33 cellular contexts compared by ENCODE assay signal in genomic region chr1:233088613-233089012, GRCh38.
"Had no signal": no experiment of that assay in that cellular context is flagged by ENCODE, and none has a peak within 500 bp of the region (broad histone marks: within the 10 kb centered on the region; RNA-seq: fewer than 3 reads in every experiment).

No MANE protein-coding gene starts in this region.

- H3K4me3 ChIP-seq: coronary artery had no signal

- H3K4me3 Mint-ChIP-seq: activated CD4-positive, alpha-beta T cell treated with anti-CD3 and anti-CD28 coated beads for 36 hours; activated CD8-positive, alpha-beta T cell treated with anti-CD3 and anti-CD28 coated beads for 36 hours; activated naive CD8-positive, alpha-beta T cell; activated T-cell treated with anti-CD3 and anti-CD28 coated beads, Interleukin-2, amount 50 U/mL, for 4 hours; activated T-helper 17 cell treated with anti-CD3 and anti-CD28 coated beads, Interleukin-2, amount 50 U/mL, for 72 hours; central memory CD8-positive, alpha-beta T cell; effector memory CD8-positive, alpha-beta T cell; T-cell; T-helper 1 cell treated with Interleukin-12 subunit alpha and Interleukin-12 subunit beta and Interleukin-4 antibody, amounts not matched to agents 30 μg/mL and 1 μg/mL, for 36 hours had no signal

- H3K27me3 Mint-ChIP-seq: activated CD4-positive, alpha-beta T cell treated with anti-CD3 and anti-CD28 coated beads for 36 hours; activated CD8-positive, alpha-beta T cell treated with anti-CD3 and anti-CD28 coated beads for 36 hours; activated naive CD8-positive, alpha-beta T cell; activated T-helper 17 cell treated with anti-CD3 and anti-CD28 coated beads, Interleukin-2, amount 50 U/mL, for 72 hours; central memory CD8-positive, alpha-beta T cell; effector memory CD8-positive, alpha-beta T cell; T-cell had no signal

- H3K27me3 ChIP-seq: brain microvascular endothelial cell had no signal

- H3K9me3 Mint-ChIP-seq: activated CD8-positive, alpha-beta T cell treated with anti-CD3 and anti-CD28 coated beads for 36 hours; activated T-cell treated with anti-CD3 and anti-CD28 coated beads, Interleukin-2, amount 50 U/mL, for 4 hours; activated T-helper 17 cell treated with anti-CD3 and anti-CD28 coated beads, Interleukin-2, amount 50 U/mL, for 72 hours; central memory CD8-positive, alpha-beta T cell; effector memory CD8-positive, alpha-beta T cell; T-cell; T-helper 1 cell treated with Interleukin-12 subunit alpha and Interleukin-12 subunit beta and Interleukin-4 antibody, amounts not matched to agents 30 μg/mL and 1 μg/mL, for 36 hours had no signal

- ATAC-seq: activated CD4-positive, alpha-beta T cell treated with anti-CD3 and anti-CD28 coated beads for 36 hours; activated CD8-positive, alpha-beta T cell treated with anti-CD3 and anti-CD28 coated beads for 36 hours; activated T-cell treated with anti-CD3 and anti-CD28 coated beads, Interleukin-2, amount 50 U/mL, for 4 hours; activated T-helper 17 cell treated with anti-CD3 and anti-CD28 coated beads, Interleukin-2, amount 50 U/mL, for 72 hours; effector memory CD8-positive, alpha-beta T cell; T-cell had no signal

- H3K27ac ChIP-seq: brain microvascular endothelial cell, coronary artery, epithelial cell of prostate, WERI-Rb-1 had no signal

- H3K36me3 ChIP-seq: brain microvascular endothelial cell, WERI-Rb-1 had no signal

- FAIRE-seq: astrocyte, endometrium, endothelial cell of umbilical vein, frontal cortex had no signal

- H3K27ac Mint-ChIP-seq: activated CD4-positive, alpha-beta T cell treated with anti-CD3 and anti-CD28 coated beads for 36 hours; activated CD8-positive, alpha-beta T cell treated with anti-CD3 and anti-CD28 coated beads for 36 hours; activated naive CD8-positive, alpha-beta T cell; activated T-helper 17 cell treated with anti-CD3 and anti-CD28 coated beads, Interleukin-2, amount 50 U/mL, for 72 hours; effector memory CD8-positive, alpha-beta T cell; T-helper 1 cell treated with Interleukin-12 subunit alpha and Interleukin-12 subunit beta and Interleukin-4 antibody, amounts not matched to agents 30 μg/mL and 1 μg/mL, for 36 hours had no signal

- H3K4me1 Mint-ChIP-seq: activated T-helper 17 cell treated with anti-CD3 and anti-CD28 coated beads, Interleukin-2, amount 50 U/mL, for 72 hours; central memory CD8-positive, alpha-beta T cell had no signal

- DNase-seq: activated CD4-positive, alpha-beta T cell treated with anti-CD3 and anti-CD28 coated beads for 36 hours; activated CD4-positive, alpha-beta T cell treated with anti-CD3 and anti-CD28 coated beads, Interleukin-2, amount 50 U/mL, for 1 hour; activated CD4-positive, alpha-beta T cell treated with anti-CD3 and anti-CD28 coated beads, Interleukin-2, amount 50 U/mL, for 48 hours; activated CD4-positive, CD25-positive, alpha-beta regulatory T cell; activated CD4-positive, CD25-positive, alpha-beta regulatory T cell treated with anti-CD3 and anti-CD28 coated beads, Interleukin-2, amount 50 U/mL, for 72 hours; activated CD8-positive, alpha-beta memory T cell treated with anti-CD3 and anti-CD28 coated beads for 24 hours; activated CD8-positive, alpha-beta T cell treated with anti-CD3 and anti-CD28 coated beads for 36 hours; activated effector memory CD4-positive, alpha-beta T cell treated with Interleukin-2 at 50 U/mL for 16 hours; activated gamma-delta T cell treated with Interleukin-2 at 50 U/mL for 16 hours; activated naive CD4-positive, alpha-beta T cell treated with anti-CD3 and anti-CD28 coated beads, Interleukin-2, amount 50 U/mL, for 16 hours; activated naive CD4-positive, alpha-beta T cell treated with Interleukin-2 at 50 U/mL for 16 hours; activated T-cell treated with anti-CD3 and anti-CD28 coated beads, Interleukin-2, amount 50 U/mL, for 4 hours; amniotic stem cell; anterior cingulate cortex; brain microvascular endothelial cell; dermis blood vessel endothelial cell; effector CD4-positive, alpha-beta T cell; effector memory CD8-positive, alpha-beta T cell; foreskin fibroblast; head of caudate nucleus; T-cell; T1000; WERI-Rb-1 had no signal
